Comparison of ENCODE assay signal across 1 cellular context in the genomic region with DNA sequence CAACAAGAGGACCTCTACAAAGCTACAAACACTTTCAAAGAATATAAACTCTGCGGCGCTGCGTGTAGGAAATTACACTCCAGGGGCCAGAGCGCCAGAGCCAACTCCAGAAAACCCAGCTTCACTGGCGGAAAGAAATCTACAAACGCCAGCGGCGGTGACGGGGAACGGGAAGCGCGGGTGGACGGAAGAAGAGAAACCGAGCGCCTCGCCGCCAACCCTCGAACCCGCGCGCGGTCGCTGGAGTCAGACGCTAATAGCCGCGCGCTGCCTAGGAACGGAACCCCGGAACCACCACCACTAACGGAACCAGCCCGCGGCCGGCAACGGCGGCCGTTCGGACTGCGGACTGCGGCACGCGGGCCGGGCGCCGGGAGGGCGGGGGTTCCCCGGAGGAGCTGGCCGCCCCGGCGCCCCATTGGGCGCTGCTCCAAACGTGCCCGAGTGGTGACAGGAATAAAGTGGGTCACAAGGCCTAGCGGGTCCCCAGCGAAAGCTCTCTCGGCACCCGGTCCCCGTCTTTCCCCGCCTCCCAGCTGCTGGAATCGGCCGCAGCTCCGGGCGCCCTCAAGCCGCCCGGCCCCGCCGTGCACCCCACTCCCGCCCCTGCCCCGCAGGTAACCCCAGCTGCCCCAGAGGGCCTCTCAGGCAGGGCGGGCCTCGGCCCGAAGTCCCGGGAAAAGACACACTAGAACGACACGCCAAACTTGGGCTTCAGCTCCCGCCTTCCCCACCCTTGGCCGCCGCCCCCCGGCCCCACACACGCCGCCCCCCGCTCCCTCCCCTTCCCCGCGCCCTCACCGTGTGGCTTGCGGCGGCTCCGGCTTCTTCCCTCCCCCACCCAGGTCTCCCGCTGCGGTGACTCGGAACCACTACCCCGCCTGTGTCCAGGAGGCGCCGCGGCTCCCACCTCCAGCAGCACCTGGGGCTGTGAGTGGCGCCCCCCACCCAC.
A peak's percentile ranks its signal among the peaks of the same experiment; 100 is the strongest.
TF ChIP-seq lines count a peak whose summit lies in the region.

No MANE protein-coding gene starts in this region.

TF ChIP-seq in HepG2, 621 proteins besides CTCF, POLR2A, EP300 and RAD21 (continued from another document and continues in another):
- TF ChIP-seq, protein P1, sequence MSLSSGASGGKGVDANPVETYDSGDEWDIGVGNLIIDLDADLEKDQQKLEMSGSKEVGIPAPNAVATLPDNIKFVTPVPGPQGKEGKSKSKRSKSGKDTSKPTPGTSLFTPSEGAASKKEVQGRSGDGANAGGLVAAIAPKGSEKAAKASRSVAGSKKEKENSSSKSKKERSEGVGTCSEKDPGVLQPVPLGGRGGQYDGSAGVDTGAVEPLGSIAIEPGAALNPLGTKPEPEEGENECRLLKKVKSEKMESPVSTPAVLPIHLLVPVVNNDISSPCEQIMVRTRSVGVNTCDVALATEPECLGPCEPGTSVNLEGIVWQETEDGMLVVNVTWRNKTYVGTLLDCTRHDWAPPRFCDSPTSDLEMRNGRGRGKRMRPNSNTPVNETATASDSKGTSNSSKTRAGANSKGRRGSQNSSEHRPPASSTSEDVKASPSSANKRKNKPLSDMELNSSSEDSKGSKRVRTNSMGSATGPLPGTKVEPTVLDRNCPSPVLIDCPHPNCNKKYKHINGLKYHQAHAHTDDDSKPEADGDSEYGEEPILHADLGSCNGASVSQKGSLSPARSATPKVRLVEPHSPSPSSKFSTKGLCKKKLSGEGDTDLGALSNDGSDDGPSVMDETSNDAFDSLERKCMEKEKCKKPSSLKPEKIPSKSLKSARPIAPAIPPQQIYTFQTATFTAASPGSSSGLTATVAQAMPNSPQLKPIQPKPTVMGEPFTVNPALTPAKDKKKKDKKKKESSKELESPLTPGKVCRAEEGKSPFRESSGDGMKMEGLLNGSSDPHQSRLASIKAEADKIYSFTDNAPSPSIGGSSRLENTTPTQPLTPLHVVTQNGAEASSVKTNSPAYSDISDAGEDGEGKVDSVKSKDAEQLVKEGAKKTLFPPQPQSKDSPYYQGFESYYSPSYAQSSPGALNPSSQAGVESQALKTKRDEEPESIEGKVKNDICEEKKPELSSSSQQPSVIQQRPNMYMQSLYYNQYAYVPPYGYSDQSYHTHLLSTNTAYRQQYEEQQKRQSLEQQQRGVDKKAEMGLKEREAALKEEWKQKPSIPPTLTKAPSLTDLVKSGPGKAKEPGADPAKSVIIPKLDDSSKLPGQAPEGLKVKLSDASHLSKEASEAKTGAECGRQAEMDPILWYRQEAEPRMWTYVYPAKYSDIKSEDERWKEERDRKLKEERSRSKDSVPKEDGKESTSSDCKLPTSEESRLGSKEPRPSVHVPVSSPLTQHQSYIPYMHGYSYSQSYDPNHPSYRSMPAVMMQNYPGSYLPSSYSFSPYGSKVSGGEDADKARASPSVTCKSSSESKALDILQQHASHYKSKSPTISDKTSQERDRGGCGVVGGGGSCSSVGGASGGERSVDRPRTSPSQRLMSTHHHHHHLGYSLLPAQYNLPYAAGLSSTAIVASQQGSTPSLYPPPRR (CRISPR knock-in tag; IDR thresholded peaks at IDR 0.05; ENCODE audit: borderline replicate concordance), result 0 out of 2 replicates have a peak, but pooled peaks have one; percentile 28
- TF ChIP-seq, protein P2, sequence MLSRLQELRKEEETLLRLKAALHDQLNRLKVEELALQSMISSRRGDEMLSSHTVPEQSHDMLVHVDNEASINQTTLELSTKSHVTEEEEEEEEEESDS (CRISPR knock-in tag; IDR thresholded peaks at IDR 0.05; ENCODE audit: borderline replicate concordance), result no peak
- TF ChIP-seq HNRNPUL1 (IDR thresholded peaks at IDR 0.05; ENCODE audit: low read depth, low read length) (no peak), ZNF460 (CRISPR knock-in tag; IDR thresholded peaks at IDR 0.05; ENCODE audit: borderline replicate concordance) (no peak), MTF2 (CRISPR knock-in tag; IDR thresholded peaks at IDR 0.05; ENCODE audit: borderline replicate concordance) (no peak), NFRKB (IDR thresholded peaks at IDR 0.05) (no peak), ZNF572 (CRISPR knock-in tag; IDR thresholded peaks at IDR 0.05) (no peak), SATB2 (CRISPR knock-in tag; IDR thresholded peaks at IDR 0.05) (no peak), RBFOX2 (IDR thresholded peaks at IDR 0.05; ENCODE audit: low read depth, low read length) (peak; percentile 79), KLF16 (CRISPR knock-in tag; IDR thresholded peaks at IDR 0.05) (peak in 1 of 2 experiments; percentile 31; a peak in 1 of 4 replicates), ZBTB7B (CRISPR knock-in tag; IDR thresholded peaks at IDR 0.05) (peak; percentile 76; the same call in 1 of the 2 replicates), ZSCAN31 (CRISPR knock-in tag; IDR thresholded peaks at IDR 0.05; ENCODE audit: low read depth) (peak; percentile 71; the same call in 1 of the 2 replicates), ATF7 (IDR thresholded peaks at IDR 0.05) (no peak), ATF7 (CRISPR knock-in tag; IDR thresholded peaks at IDR 0.05) (no peak), EED (CRISPR knock-in tag; IDR thresholded peaks at IDR 0.05) (no peak), SMAD9 (CRISPR knock-in tag; IDR thresholded peaks at IDR 0.05) (no peak), BHLHE40 (IDR thresholded peaks at IDR 0.05; ENCODE audit: low read length) (peak; percentile 76), ZNF180 (CRISPR knock-in tag; IDR thresholded peaks at IDR 0.05; ENCODE audit: borderline replicate concordance, low read depth) (no peak), CHD4 (IDR thresholded peaks at IDR 0.05; ENCODE audit: borderline replicate concordance, low read length) (no peak), GATAD2A (CRISPR knock-in tag; IDR thresholded peaks at IDR 0.05) (peak; percentile 41; the same call in 1 of the 2 replicates), SMAD3 (CRISPR knock-in tag; IDR thresholded peaks at IDR 0.05) (no peak), ZNF761 (CRISPR knock-in tag; conservative IDR thresholded peaks at IDR 0.05) (0 out of 2 replicates have a peak, but pooled peaks have one; percentile 79), KDM2A (CRISPR knock-in tag; IDR thresholded peaks at IDR 0.05; ENCODE audit: borderline replicate concordance, low read depth) (peak; percentile 86), SNAPC2 (CRISPR knock-in tag; IDR thresholded peaks at IDR 0.05) (peak; percentile 27; the same call in 1 of the 2 replicates), ZNF101 (CRISPR knock-in tag; IDR thresholded peaks at IDR 0.05; ENCODE audit: borderline replicate concordance, low read depth) (0 out of 2 replicates have a peak, but pooled peaks have one; percentile 66), ZNF883 (CRISPR knock-in tag; IDR thresholded peaks at IDR 0.05; ENCODE audit: not compliant biosample characterization) (peak; percentile 24), ZNF383 (CRISPR knock-in tag; IDR thresholded peaks at IDR 0.05; ENCODE audit: borderline replicate concordance) (no peak), ZSCAN9 (CRISPR knock-in tag; IDR thresholded peaks at IDR 0.05; ENCODE audit: borderline replicate concordance) (no peak), ESRRA (CRISPR knock-in tag; IDR thresholded peaks at IDR 0.05; ENCODE audit: low read depth) (peak; percentile 62; the same call in 1 of the 2 replicates), FOSL1 (CRISPR knock-in tag; IDR thresholded peaks at IDR 0.05; ENCODE audit: borderline replicate concordance) (no peak), ZZZ3 (CRISPR knock-in tag; IDR thresholded peaks at IDR 0.05; ENCODE audit: borderline replicate concordance) (no peak), ASH2L (IDR thresholded peaks at IDR 0.05; ENCODE audit: insufficient read length, low read depth, low read length) (peak; percentile 82), HIVEP1 (CRISPR knock-in tag; IDR thresholded peaks at IDR 0.05) (0 out of 2 replicates have a peak, but pooled peaks have one; percentile 28), SMAD1 (CRISPR knock-in tag; IDR thresholded peaks at IDR 0.05; ENCODE audit: borderline replicate concordance, low read depth) (peak; percentile 67; the same call in 1 of the 2 replicates), TSC22D2 (CRISPR knock-in tag; IDR thresholded peaks at IDR 0.05; ENCODE audit: borderline replicate concordance) (0 out of 2 replicates have a peak, but pooled peaks have one; percentile 20), ZSCAN21 (CRISPR knock-in tag; IDR thresholded peaks at IDR 0.05; ENCODE audit: borderline replicate concordance) (0 out of 2 replicates have a peak, but pooled peaks have one; percentile 14), ZNF563 (CRISPR knock-in tag; IDR thresholded peaks at IDR 0.05) (peak; percentile 57; the same call in 1 of the 2 replicates), ZSCAN29 (CRISPR knock-in tag; conservative IDR thresholded peaks at IDR 0.05) (peak; percentile 69; the same call in 1 of the 2 replicates), ZNF343 (CRISPR knock-in tag; IDR thresholded peaks at IDR 0.05) (peak; percentile 60; the same call in 1 of the 2 replicates), MYC (CRISPR knock-in tag; IDR thresholded peaks at IDR 0.05; ENCODE audit: borderline replicate concordance) (peak; percentile 58; the same call in 1 of the 2 replicates)
- TF ChIP-seq, protein P3, sequence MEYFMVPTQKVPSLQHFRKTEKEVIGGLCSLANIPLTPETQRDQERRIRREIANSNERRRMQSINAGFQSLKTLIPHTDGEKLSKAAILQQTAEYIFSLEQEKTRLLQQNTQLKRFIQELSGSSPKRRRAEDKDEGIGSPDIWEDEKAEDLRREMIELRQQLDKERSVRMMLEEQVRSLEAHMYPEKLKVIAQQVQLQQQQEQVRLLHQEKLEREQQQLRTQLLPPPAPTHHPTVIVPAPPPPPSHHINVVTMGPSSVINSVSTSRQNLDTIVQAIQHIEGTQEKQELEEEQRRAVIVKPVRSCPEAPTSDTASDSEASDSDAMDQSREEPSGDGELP (IDR thresholded peaks at IDR 0.05; ENCODE audit: borderline replicate concordance, low read depth), result peak; percentile 15; the same call in 1 of the 2 replicates
- TF ChIP-seq, protein P4, sequence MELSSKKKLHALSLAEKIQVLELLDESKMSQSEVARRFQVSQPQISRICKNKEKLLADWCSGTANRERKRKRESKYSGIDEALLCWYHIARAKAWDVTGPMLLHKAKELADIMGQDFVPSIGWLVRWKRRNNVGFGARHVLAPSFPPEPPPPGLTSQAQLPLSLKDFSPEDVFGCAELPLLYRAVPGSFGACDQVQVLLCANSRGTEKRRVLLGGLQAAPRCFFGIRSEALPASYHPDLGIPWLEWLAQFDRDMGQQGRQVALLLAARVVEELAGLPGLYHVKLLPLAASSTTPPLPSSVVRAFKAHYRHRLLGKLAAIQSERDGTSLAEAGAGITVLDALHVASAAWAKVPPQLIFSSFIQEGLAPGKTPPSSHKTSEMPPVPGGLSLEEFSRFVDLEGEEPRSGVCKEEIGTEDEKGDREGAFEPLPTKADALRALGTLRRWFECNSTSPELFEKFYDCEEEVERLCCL (CRISPR knock-in tag; IDR thresholded peaks at IDR 0.05; ENCODE audit: borderline replicate concordance), result no peak
- TF ChIP-seq, protein P5, sequence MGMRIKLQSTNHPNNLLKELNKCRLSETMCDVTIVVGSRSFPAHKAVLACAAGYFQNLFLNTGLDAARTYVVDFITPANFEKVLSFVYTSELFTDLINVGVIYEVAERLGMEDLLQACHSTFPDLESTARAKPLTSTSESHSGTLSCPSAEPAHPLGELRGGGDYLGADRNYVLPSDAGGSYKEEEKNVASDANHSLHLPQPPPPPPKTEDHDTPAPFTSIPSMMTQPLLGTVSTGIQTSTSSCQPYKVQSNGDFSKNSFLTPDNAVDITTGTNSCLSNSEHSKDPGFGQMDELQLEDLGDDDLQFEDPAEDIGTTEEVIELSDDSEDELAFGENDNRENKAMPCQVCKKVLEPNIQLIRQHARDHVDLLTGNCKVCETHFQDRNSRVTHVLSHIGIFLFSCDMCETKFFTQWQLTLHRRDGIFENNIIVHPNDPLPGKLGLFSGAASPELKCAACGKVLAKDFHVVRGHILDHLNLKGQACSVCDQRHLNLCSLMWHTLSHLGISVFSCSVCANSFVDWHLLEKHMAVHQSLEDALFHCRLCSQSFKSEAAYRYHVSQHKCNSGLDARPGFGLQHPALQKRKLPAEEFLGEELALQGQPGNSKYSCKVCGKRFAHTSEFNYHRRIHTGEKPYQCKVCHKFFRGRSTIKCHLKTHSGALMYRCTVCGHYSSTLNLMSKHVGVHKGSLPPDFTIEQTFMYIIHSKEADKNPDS (CRISPR knock-in tag; IDR thresholded peaks at IDR 0.05), result 0 out of 2 replicates have a peak, but pooled peaks have one; percentile 66
- TF ChIP-seq, protein P6, sequence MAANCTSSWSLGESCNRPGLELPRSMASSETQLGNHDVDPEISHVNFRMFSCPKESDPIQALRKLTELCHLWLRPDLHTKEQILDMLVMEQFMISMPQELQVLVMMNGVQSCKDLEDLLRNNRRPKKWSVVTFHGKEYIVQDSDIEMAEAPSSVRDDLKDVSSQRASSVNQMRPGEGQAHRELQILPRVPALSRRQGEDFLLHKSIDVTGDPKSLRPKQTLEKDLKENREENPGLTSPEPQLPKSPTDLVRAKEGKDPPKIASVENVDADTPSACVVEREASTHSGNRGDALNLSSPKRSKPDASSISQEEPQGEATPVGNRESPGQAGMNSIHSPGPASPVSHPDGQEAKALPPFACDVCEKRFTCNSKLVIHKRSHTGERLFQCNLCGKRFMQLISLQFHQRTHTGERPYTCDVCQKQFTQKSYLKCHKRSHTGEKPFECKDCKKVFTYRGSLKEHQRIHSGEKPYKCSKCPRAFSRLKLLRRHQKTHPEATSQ (CRISPR knock-in tag; IDR thresholded peaks at IDR 0.05; ENCODE audit: borderline replicate concordance), result no peak
- TF ChIP-seq, protein P7, sequence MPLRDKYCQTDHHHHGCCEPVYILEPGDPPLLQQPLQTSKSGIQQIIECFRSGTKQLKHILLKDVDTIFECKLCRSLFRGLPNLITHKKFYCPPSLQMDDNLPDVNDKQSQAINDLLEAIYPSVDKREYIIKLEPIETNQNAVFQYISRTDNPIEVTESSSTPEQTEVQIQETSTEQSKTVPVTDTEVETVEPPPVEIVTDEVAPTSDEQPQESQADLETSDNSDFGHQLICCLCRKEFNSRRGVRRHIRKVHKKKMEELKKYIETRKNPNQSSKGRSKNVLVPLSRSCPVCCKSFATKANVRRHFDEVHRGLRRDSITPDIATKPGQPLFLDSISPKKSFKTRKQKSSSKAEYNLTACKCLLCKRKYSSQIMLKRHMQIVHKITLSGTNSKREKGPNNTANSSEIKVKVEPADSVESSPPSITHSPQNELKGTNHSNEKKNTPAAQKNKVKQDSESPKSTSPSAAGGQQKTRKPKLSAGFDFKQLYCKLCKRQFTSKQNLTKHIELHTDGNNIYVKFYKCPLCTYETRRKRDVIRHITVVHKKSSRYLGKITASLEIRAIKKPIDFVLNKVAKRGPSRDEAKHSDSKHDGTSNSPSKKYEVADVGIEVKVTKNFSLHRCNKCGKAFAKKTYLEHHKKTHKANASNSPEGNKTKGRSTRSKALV (CRISPR knock-in tag; IDR thresholded peaks at IDR 0.05), result peak; percentile 60
- TF ChIP-seq, protein P8, sequence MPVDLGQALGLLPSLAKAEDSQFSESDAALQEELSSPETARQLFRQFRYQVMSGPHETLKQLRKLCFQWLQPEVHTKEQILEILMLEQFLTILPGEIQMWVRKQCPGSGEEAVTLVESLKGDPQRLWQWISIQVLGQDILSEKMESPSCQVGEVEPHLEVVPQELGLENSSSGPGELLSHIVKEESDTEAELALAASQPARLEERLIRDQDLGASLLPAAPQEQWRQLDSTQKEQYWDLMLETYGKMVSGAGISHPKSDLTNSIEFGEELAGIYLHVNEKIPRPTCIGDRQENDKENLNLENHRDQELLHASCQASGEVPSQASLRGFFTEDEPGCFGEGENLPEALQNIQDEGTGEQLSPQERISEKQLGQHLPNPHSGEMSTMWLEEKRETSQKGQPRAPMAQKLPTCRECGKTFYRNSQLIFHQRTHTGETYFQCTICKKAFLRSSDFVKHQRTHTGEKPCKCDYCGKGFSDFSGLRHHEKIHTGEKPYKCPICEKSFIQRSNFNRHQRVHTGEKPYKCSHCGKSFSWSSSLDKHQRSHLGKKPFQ (CRISPR knock-in tag; IDR thresholded peaks at IDR 0.05; ENCODE audit: insufficient replicate concordance), result no peak
